Comparison of ENCODE assay signal across 21 cellular contexts in the genomic region with DNA sequence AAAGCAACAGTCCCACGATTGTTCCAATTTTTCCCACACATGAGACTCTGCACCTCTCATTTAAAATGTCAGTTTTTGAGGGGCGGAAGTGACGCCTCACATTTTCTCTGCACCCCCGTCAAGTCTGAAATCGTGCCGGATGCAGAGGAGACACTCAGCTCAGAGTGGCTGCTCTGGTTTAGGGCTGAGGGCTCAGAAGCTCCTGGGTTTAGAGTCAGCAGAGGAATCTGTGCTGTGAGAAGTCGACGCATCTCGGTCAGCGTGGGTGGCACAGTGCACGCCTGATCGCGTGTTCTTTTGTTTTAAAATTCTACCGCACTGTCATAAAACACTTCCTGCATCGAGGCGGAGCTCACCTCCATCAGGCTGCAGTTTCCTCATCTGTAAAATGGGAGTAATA.
"Had no signal": no experiment of that assay in that cellular context is flagged by ENCODE, and none has a peak within 500 bp of the region (broad histone marks: within the 10 kb centered on the region; RNA-seq: fewer than 3 reads in every experiment).

No MANE protein-coding gene starts in this region.

- DNase-seq: colonic mucosa; cortex of kidney; effector CD8-positive, alpha-beta T cell; effector memory CD8-positive, alpha-beta T cell; endodermal cell; erythroblast; esophagus squamous epithelium; foreskin fibroblast; foreskin melanocyte; gastrocnemius medialis; glutamatergic neuron; heart left ventricle; hippocampal formation; left cardiac atrium; left ventricle myocardium superior; lower lobe of right lung; mesenchymal stem cell; mucosa of descending colon had no signal

- H3K27ac ChIP-seq: colonic mucosa, epithelial cell of prostate, esophagus squamous epithelium, gastrocnemius medialis, heart left ventricle, left lung, lower lobe of right lung had no signal

- H3K27me3 ChIP-seq: colonic mucosa had no signal

- H3K4me3 ChIP-seq: colonic mucosa, esophagus squamous epithelium, gastrocnemius medialis, heart left ventricle, left lung, lower lobe of right lung, mucosa of descending colon had no signal

- ATAC-seq: effector memory CD8-positive, alpha-beta T cell; esophagus mucosa; gastrocnemius medialis; heart left ventricle; left cardiac atrium; left lung; left ventricle myocardium superior; lower lobe of right lung; mucosa of descending colon had no signal

- H3K36me3 ChIP-seq: colonic mucosa, esophagus squamous epithelium, gastrocnemius medialis, heart left ventricle, left lung, lower lobe of right lung had no signal

- H3K9me3 ChIP-seq: colonic mucosa, esophagus squamous epithelium, gastrocnemius medialis, heart left ventricle, left lung, lower lobe of right lung, mucosa of descending colon had no signal

- H3K4me1 ChIP-seq: colonic mucosa, gastrocnemius medialis, left lung, lower lobe of right lung had no signal
